In genomic region chr6:10412948-10413849, GRCh38 we compare ENCODE assay signal across 8 cellular contexts. TPM values are rescaled to one million over a fixed set of nuclear protein-coding genes. Genes with fewer than 3 reads are reported as not detected.
DNase-seq lines count a peak whose midpoint lies in the region; ATAC-seq, FAIRE-seq and TF ChIP-seq lines count a peak whose summit lies in the region.

No MANE protein-coding gene starts in this region.

- H3K4me3 Mint-ChIP-seq in IgD-negative memory B cell, result peak overlapping the region; percentile 88 to 95 (median 90)

- in situ Hi-C loops in K562 (cut with MboI), result no loop called here

- H3K27ac ChIP-seq in K562 (ENCODE audit: extremely low read depth, low read depth, low read length), result no peak overlapping the region
- no peak overlapping the region for H3K27ac ChIP-seq in lower lobe of right lung

- CTCF ChIA-PET in AG04449 (lab: Yijun Ruan, JAX) (interaction anchor here (0.6 to 4.0 kb wide), 10 partner anchors 9 to 1429 kb away, joined by 3 to 47 read pairs (median 4); no protein-coding TSS in a partner anchor), K562 (lab: Yijun Ruan, JAX; ENCODE audit: low intra/inter-chr PET ratio) (interaction anchor here (0.7 kb wide), 1 partner anchor 731 kb away, joined by 3 read pairs; no protein-coding TSS in a partner anchor)

- H3K36me3 ChIP-seq in K562 (ENCODE audit: control insufficient read depth, insufficient read depth, low read length) (no peaks in the 10 kb centered on the region), lower lobe of right lung (no peaks in the 10 kb centered on the region)

- intact Hi-C loops in K562 (cut with micrococcal nuclease) (no loop called here), lower lobe of right lung (cut with DNase I) (no loop called here), head of caudate nucleus (cut with DNase I) (no loop called here)

- TF ChIP-seq EP300 in K562 (IDR thresholded peaks at IDR 0.05; ENCODE audit: low read length), result no peak

- 30% methylated on average over 46 of the region's 60 CpGs for WGBS in K562 (ENCODE audit: insufficient coverage, low coverage, missing lambda C conversion rate)

- peak overlapping the region; percentile 50 for H3K4me2 ChIP-seq in K562 (ENCODE audit: insufficient read depth, low read length)

- H3K9me1 ChIP-seq in K562 (ENCODE audit: control insufficient read depth, insufficient read depth, low read length), result no peaks in the 10 kb centered on the region

- ATAC-seq in GM18909 (IDR thresholded peaks at IDR 0.05; ENCODE audit: poor library complexity, unreplicated experiment) (peak; percentile 29), K562 (no peak; the same call in 2 of the 3 replicates), lower lobe of right lung (peak; percentile 84)

- H3K4me1 ChIP-seq in K562 (replicated peaks in 1 of 2; ENCODE audit: control insufficient read depth in 2 of 2, insufficient read depth in 2 of 2, low read length in 2 of 2) (peaks cover 0 to 47% of the 10 kb centered on the region in 2 experiments; a peak in 3 of 5 replicates), lower lobe of right lung (peaks cover 42% of the 10 kb centered on the region)

- no peak for TF ChIP-seq POLR2A in K562 (conservative IDR thresholded peaks at IDR 0.05)

- peak overlapping the region in 1 of 2 experiments; percentile 83; a peak in 2 of 4 replicates for H3K9ac ChIP-seq in K562 (ENCODE audit: insufficient read depth in 1 of 2, low read depth in 2 of 2, low read length in 2 of 2)

- DNase-seq in AG04449 (ENCODE audit: low read depth, low spot score) (no peak), K562 (ENCODE audit: extremely low read depth in 1 of 4, low spot score in 3 of 4) (no peak), lower lobe of right lung (peak; percentile 64), middle frontal gyrus (ENCODE audit: extremely low spot score, low spot score) (no peak), AG20443 (ENCODE audit: low spot score) (no peak), head of caudate nucleus (no peak)

- POLR2A ChIA-PET in AG04449 (lab: Yijun Ruan, JAX) (interaction anchor here (1.6 kb wide), 1 partner anchor 765 kb away, joined by 3 read pairs; no protein-coding TSS in a partner anchor), K562 (lab: Yijun Ruan, JAX) (interaction anchor here (0.5 to 2.3 kb wide), 5 partner anchors 9 to 321 kb away, joined by 3 to 10 read pairs (median 3); no protein-coding TSS in a partner anchor)

- H3K27me3 ChIP-seq in K562 (ENCODE audit: control insufficient read depth in 2 of 2, insufficient read depth in 2 of 2, low read length in 2 of 2) (peaks cover 13 to 40% of the 10 kb centered on the region in 2 experiments), lower lobe of right lung (ENCODE audit: low read depth) (peaks cover 96% of the 10 kb centered on the region)

- H2AFZ ChIP-seq in K562 (ENCODE audit: low read depth, low read length), result peak overlapping the region; percentile 53; the same call in 1 of the 2 replicates

- no peak for TF ChIP-seq RAD21 in K562 (CRISPR knock-in tag; conservative IDR thresholded peaks at IDR 0.05 in 1 of 2, IDR thresholded peaks at IDR 0.05 in 1 of 2)

- peak overlapping the region; percentile 85 to 95 (median 91) for H3K27ac Mint-ChIP-seq in IgD-negative memory B cell

- H3K9me3 Mint-ChIP-seq in IgD-negative memory B cell, result peaks cover 6 to 32% (median 12%) of the 10 kb centered on the region in 3 donors

- H4K20me1 ChIP-seq in K562 (replicated peaks; ENCODE audit: control insufficient read depth, insufficient read depth, low read length), result no peaks in the 10 kb centered on the region

- H3K79me2 ChIP-seq in K562 (ENCODE audit: control insufficient read depth, insufficient read depth, low read length), result no peaks in the 10 kb centered on the region

- peaks cover 70% of the 10 kb centered on the region for H3K27me3 Mint-ChIP-seq in IgD-negative memory B cell

- H3K9me3 ChIP-seq in K562 (replicated peaks; ENCODE audit: control insufficient read depth, insufficient read depth, low read depth, low read length) (0 out of 2 replicates have a peak, but pooled peaks cover 2% of the 10 kb centered on the region), lower lobe of right lung (no peaks in the 10 kb centered on the region)

- H3K4me3 ChIP-seq in AG04449 (ENCODE audit: low read depth, low read length) (peak overlapping the region; percentile 62), K562 (peak overlapping the region; percentile 30), lower lobe of right lung (peak overlapping the region; percentile 72)

- peaks cover 2% of the 10 kb centered on the region for H3K36me3 Mint-ChIP-seq in IgD-negative memory B cell

- no TSS peak for BruUV-seq in K562 (replicated peaks; lab: Mats Ljungman, UMichigan)

- no peak for TF ChIP-seq CTCF in AG04449 (IDR thresholded peaks at IDR 0.05; ENCODE audit: insufficient read depth, low read length, missing control alignments)
- TF ChIP-seq CTCF in K562 (IDR thresholded peaks at IDR 0.05 in 2 of 3, conservative IDR thresholded peaks at IDR 0.05 in 1 of 3; ENCODE audit: insufficient read depth in 2 of 3, low read depth in 1 of 3, low read length in 3 of 3), result no peak
- no peak for TF ChIP-seq CTCF in lower lobe of right lung (IDR thresholded peaks at IDR 0.05)

- H3K4me1 Mint-ChIP-seq in IgD-negative memory B cell, result peaks cover 4 to 14% (median 9%) of the 10 kb centered on the region in 3 donors

- no peak for FAIRE-seq in K562 (lab: Jason Lieb, UNC)

TF ChIP-seq in K562, 482 proteins besides CTCF, POLR2A, EP300 and RAD21:
- TF ChIP-seq ZNF699 (CRISPR knock-in tag; IDR thresholded peaks at IDR 0.05; ENCODE audit: insufficient replicate concordance) (no peak), ZNF785 (CRISPR knock-in tag; IDR thresholded peaks at IDR 0.05) (no peak), DACH1 (IDR thresholded peaks at IDR 0.05; ENCODE audit: partially characterized antibody) (no peak), PREB (CRISPR knock-in tag; IDR thresholded peaks at IDR 0.05) (no peak), DLX4 (CRISPR knock-in tag; IDR thresholded peaks at IDR 0.05) (no peak), NR2C2 (CRISPR knock-in tag; IDR thresholded peaks at IDR 0.05) (no peak), NR2C2 (tag; IDR thresholded peaks at IDR 0.05) (no peak), YY1 (IDR thresholded peaks at IDR 0.05; ENCODE audit: borderline replicate concordance in 1 of 3, control insufficient read depth in 1 of 3, extremely low read depth in 1 of 3, insufficient read depth in 3 of 3, insufficient read length in 1 of 3, insufficient replicate concordance in 2 of 3, low read depth in 1 of 3, low read length in 2 of 3) (no peak), SREBF2 (CRISPR knock-in tag; IDR thresholded peaks at IDR 0.05) (no peak), ZNF436 (CRISPR knock-in tag; IDR thresholded peaks at IDR 0.05) (no peak), RBFOX2 (IDR thresholded peaks at IDR 0.05; ENCODE audit: low read depth, low read length) (no peak)
TF ChIP-seq in K562: peak in this region for 0.

RNA-seq across cellular contexts. Expression of gene TFAP2A, which starts 1.7 kb away (rescaled TPM):
- polyA plus RNA-seq in IgD-negative memory B cell, result not detected
- total RNA-seq in K562 (2011; cell fraction: chromatin; rRNA removed; ENCODE audit: low replicate concordance), result 0.51 and 0.55 TPM in 2 replicates
- total RNA-seq in K562 (2011; cell fraction: nucleolus; rRNA removed), result 0.33 TPM in 1 of 2 replicates, not detected in the other
- total RNA-seq in K562 (2011; cell fraction: nucleoplasm; rRNA removed), result 0.29 and 0.61 TPM in 2 replicates
- 0.33 TPM in 1 of 2 replicates, not detected in the other for total RNA-seq in K562 (2014; rRNA removed)
- 0.18 TPM in 1 of 2 replicates, not detected in the other for total RNA-seq in K562 (2014; rRNA removed; fragmentation: Illumina TruSeq; extraction: Trizol)
- 0.11 and 0.22 TPM in 2 replicates for total RNA-seq in K562 (2015; rRNA removed; fragmentation: Illumina TruSeq; extraction: Trizol)
- 0.40 and 0.53 TPM in 2 replicates for total RNA-seq in K562 (2021)
- polyA plus RNA-seq in K562 (2011; rRNA removed), result 0.15 and 0.17 TPM in 2 replicates
- 0.19 and 0.22 TPM in 2 replicates for polyA plus RNA-seq in K562 (2011; cell fraction: cytosol; rRNA removed)
- polyA plus RNA-seq in K562 (2011; cell fraction: nucleus; rRNA removed), result 0.24 and 0.46 TPM in 2 replicates
- 0.29 and 0.42 TPM in 2 replicates for polyA plus RNA-seq in K562 (2012)
- 0.37 and 0.54 TPM in 2 replicates for polyA plus RNA-seq in K562 (2014; fragmentation: Illumina TruSeq; extraction: Trizol)
- polyA plus RNA-seq in K562 (2014; fragmentation: Nextera tagmentation; extraction: Ambion mirVana), result under 1 TPM; 0.14 to 0.20 TPM
- polyA plus RNA-seq in K562 (2014; rRNA removed), result 0.15 and 0.36 TPM in 2 replicates
- 0.12 and 0.28 TPM in 2 replicates for polyA minus RNA-seq in K562 (2011; rRNA and poly(A)+ RNA removed)
- 1.0 and 3.5 TPM in 2 replicates for polyA minus RNA-seq in K562 (2011; cell fraction: cytosol; rRNA and poly(A)+ RNA removed)
- polyA minus RNA-seq in K562 (2011; cell fraction: nucleus; rRNA and poly(A)+ RNA removed), result 0.40 and 0.56 TPM in 2 replicates
- 0.47 TPM for total RNA-seq in lower lobe of right lung
